In genomic region chr17:30238003-30238344, GRCh38 we compare ENCODE assay signal across 27 cellular contexts. TPM values are rescaled to one million over a fixed set of nuclear protein-coding genes. Genes with fewer than 3 reads are reported as not detected.
A peak's percentile ranks its signal among the peaks of the same experiment; 100 is the strongest.
DNase-seq lines count a peak whose midpoint lies in the region; ATAC-seq and TF ChIP-seq lines count a peak whose summit lies in the region.
"Had no signal": no experiment of that assay in that cellular context is flagged by ENCODE, and none has a peak within 500 bp of the region (broad histone marks: within the 10 kb centered on the region; RNA-seq: fewer than 3 reads in every experiment).

No MANE protein-coding gene starts in this region.

- WGBS in hepatocyte (ENCODE audit: low lambda C conversion rate, missing lambda C conversion rate): 38% methylated on average over 7 of the region's 7 CpGs
- 20 to 38% methylated on average over 4 to 7 of the region's 7 CpGs for WGBS in upper lobe of left lung, 2 donors

- no peak overlapping the region for H2AFZ ChIP-seq in hepatocyte

- intact Hi-C loops in activated CD4-positive, alpha-beta memory T cell treated with anti-CD3 and anti-CD28 coated beads for 36 hours (cut with micrococcal nuclease): loop anchor here (5.0 to 10.0 kb wide), 3 partner anchors 97 to 136 kb away; partner anchors contain the start of gene TMIGD1

- peak in 1 of 2 donors; percentile 11 for ATAC-seq in upper lobe of left lung (ENCODE audit: low FRiP score in 2 of 2)
- ATAC-seq: Panc1; stimulated activated memory B cell treated with anti-CD40 and anti-IgM and Interleukin-4, amounts not matched to agents 10 μg/mL and 1 μg/mL and 100 μg/mL, for 72 hours had no signal

- TF ChIP-seq EP300 in upper lobe of left lung (IDR thresholded peaks at IDR 0.05): no peak

- no peaks in the 10 kb centered on the region for H3K9me2 ChIP-seq in hepatocyte (replicated peaks; ENCODE audit: insufficient read depth)

- no peak for TF ChIP-seq CTCF in hepatocyte (IDR thresholded peaks at IDR 0.05; ENCODE audit: poor library complexity)
- no peak for TF ChIP-seq CTCF in nephron (IDR thresholded peaks at IDR 0.05; ENCODE audit: unreplicated experiment in 3 of 3)
- no peak for TF ChIP-seq CTCF in upper lobe of left lung (IDR thresholded peaks at IDR 0.05)

- no peaks in the 10 kb centered on the region for H3K79me2 ChIP-seq in hepatocyte

- H3K27me3 Mint-ChIP-seq in nephron (ENCODE audit: low read depth): peaks cover 79% of the 10 kb centered on the region
- H3K27me3 Mint-ChIP-seq in activated CD4-positive, alpha-beta memory T cell treated with anti-CD3 and anti-CD28 coated beads for 36 hours: peaks cover 50% of the 10 kb centered on the region

- TF ChIP-seq POLR2A in upper lobe of left lung (IDR thresholded peaks at IDR 0.05): no peak

- H3K27ac ChIP-seq in hepatocyte (no peak overlapping the region), upper lobe of left lung (peak overlapping the region; percentile 70 to 89 (median 74))
- H3K27ac ChIP-seq: 22Rv1, dorsolateral prefrontal cortex, left ventricle myocardium inferior, vagina, VCaP had no signal

- no peak overlapping the region for H3K4me3 ChIP-seq in hepatocyte
- peak overlapping the region in 3 of 4 donors; percentile 55 to 66 (median 56) for H3K4me3 ChIP-seq in upper lobe of left lung
- H3K4me3 ChIP-seq: left ventricle myocardium inferior, vagina had no signal

- CTCF ChIA-PET in activated CD4-positive, alpha-beta memory T cell treated with anti-CD3 and anti-CD28 coated beads for 36 hours (lab: Charles Lee): interaction anchor here (3.6 kb wide), 3 partner anchors 98 to 133 kb away, joined by 17 to 20 read pairs (median 20); no protein-coding TSS in a partner anchor

- H3K4me1 ChIP-seq in hepatocyte (ENCODE audit: insufficient read depth) (peaks cover 7% of the 10 kb centered on the region), upper lobe of left lung (peaks cover 33 to 50% (median 35%) of the 10 kb centered on the region in 4 donors)

- peak; percentile 47 for DNase-seq in NCI-H146 (lab: John Stamatoyannopoulos, UW)
- no peak for DNase-seq in NCI-H146 treated with DMSO at 0.1 percent for 48 hours (lab: John Stamatoyannopoulos, UW; ENCODE audit: unreplicated experiment)
- no peak for DNase-seq in hepatocyte (ENCODE audit: low spot score)
- peak in 1 of 2 donors; percentile 16 for DNase-seq in upper lobe of left lung
- DNase-seq in activated CD4-positive, alpha-beta memory T cell treated with anti-CD3 and anti-CD28 coated beads for 36 hours: no peak
- DNase-seq in OCI-M2 (lab: John Stamatoyannopoulos, UW; ENCODE audit: unreplicated experiment): no peak
- no peak for DNase-seq in DMS79 treated with DMSO at 0.1 percent for 48 hours (lab: John Stamatoyannopoulos, UW)
- DNase-seq: activated CD4-positive, alpha-beta T cell treated with anti-CD3 and anti-CD28 coated beads, Interleukin-2, amount 10 ng/mL, durations not matched to agents 7 days and 5 days; activated naive CD4-positive, alpha-beta T cell; activated T-cell treated with anti-CD3 and anti-CD28 coated beads, Interleukin-2, amount 50 U/mL, for 48 hours; DMS 273 treated with DMSO at 0.1 percent for 48 hours; dorsolateral prefrontal cortex; left ventricle myocardium inferior; naive B cell; NCI-H1092 treated with DMSO at 0.1 percent for 48 hours; NCI-H2029; SHP77; stimulated activated CD4-positive, alpha-beta T cell treated with anti-CD3 and anti-CD28 coated beads, Interleukin-4, amount 100 ng/mL, for 4 hours; T-helper 9 cell had no signal

- H3K4me1 Mint-ChIP-seq in nephron: peaks cover 21% of the 10 kb centered on the region
- H3K4me1 Mint-ChIP-seq in activated CD4-positive, alpha-beta memory T cell treated with anti-CD3 and anti-CD28 coated beads for 36 hours (ENCODE audit: low read depth): peaks cover 16% of the 10 kb centered on the region

- H3K4me3 Mint-ChIP-seq in nephron: peak overlapping the region; percentile 45 to 72 (median 65)
- no peak overlapping the region for H3K4me3 Mint-ChIP-seq in activated CD4-positive, alpha-beta memory T cell treated with anti-CD3 and anti-CD28 coated beads for 36 hours
- H3K4me3 Mint-ChIP-seq: activated CD4-positive, alpha-beta T cell treated with anti-CD3 and anti-CD28 coated beads, Interleukin-2, amount 10 ng/mL, durations not matched to agents 7 days and 5 days; mesothelial cell of epicardium; stimulated activated memory B cell treated with anti-CD40 and anti-IgM and Interleukin-4, amounts not matched to agents 10 μg/mL and 1 μg/mL and 100 μg/mL, for 72 hours had no signal

- H3K9me3 ChIP-seq in hepatocyte (ENCODE audit: low read depth) (no peaks in the 10 kb centered on the region), upper lobe of left lung (no peaks in the 10 kb centered on the region)
- H3K9me3 ChIP-seq: left ventricle myocardium inferior, vagina had no signal

- no peaks in the 10 kb centered on the region for H3K36me3 Mint-ChIP-seq in nephron (ENCODE audit: low read depth)
- no peaks in the 10 kb centered on the region for H3K36me3 Mint-ChIP-seq in activated CD4-positive, alpha-beta memory T cell treated with anti-CD3 and anti-CD28 coated beads for 36 hours
- H3K36me3 Mint-ChIP-seq: IgD-negative memory B cell; mesothelial cell of epicardium; naive B cell; stimulated activated memory B cell treated with anti-CD40 and anti-IgM and Interleukin-4, amounts not matched to agents 10 μg/mL and 1 μg/mL and 100 μg/mL, for 72 hours had no signal

- H3K27me3 ChIP-seq in hepatocyte (peaks cover 56% of the 10 kb centered on the region), upper lobe of left lung (peaks cover 0 to 23% (median 13%) of the 10 kb centered on the region in 4 donors)
- H3K27me3 ChIP-seq: vagina had no signal

- no peaks in the 10 kb centered on the region for H3K9me3 Mint-ChIP-seq in nephron
- H3K9me3 Mint-ChIP-seq in activated CD4-positive, alpha-beta memory T cell treated with anti-CD3 and anti-CD28 coated beads for 36 hours: no peaks in the 10 kb centered on the region
- H3K9me3 Mint-ChIP-seq: activated CD4-positive, alpha-beta T cell treated with anti-CD3 and anti-CD28 coated beads, Interleukin-2, amount 10 ng/mL, durations not matched to agents 7 days and 5 days; stimulated activated memory B cell treated with anti-CD40 and anti-IgM and Interleukin-4, amounts not matched to agents 10 μg/mL and 1 μg/mL and 100 μg/mL, for 72 hours had no signal

- H3K4me2 ChIP-seq in hepatocyte: peak overlapping the region; percentile 57

- no peak overlapping the region for H3K27ac Mint-ChIP-seq in nephron
- H3K27ac Mint-ChIP-seq in activated CD4-positive, alpha-beta memory T cell treated with anti-CD3 and anti-CD28 coated beads for 36 hours: no peak overlapping the region
- H3K27ac Mint-ChIP-seq: activated CD4-positive, alpha-beta T cell treated with anti-CD3 and anti-CD28 coated beads, Interleukin-2, amount 10 ng/mL, durations not matched to agents 7 days and 5 days; mesothelial cell of epicardium; stimulated activated memory B cell treated with anti-CD40 and anti-IgM and Interleukin-4, amounts not matched to agents 10 μg/mL and 1 μg/mL and 100 μg/mL, for 72 hours had no signal

- no peaks in the 10 kb centered on the region for H4K20me1 ChIP-seq in hepatocyte (ENCODE audit: insufficient read depth, poor library complexity, severe bottlenecking)

- H3K36me3 ChIP-seq in hepatocyte (replicated peaks; ENCODE audit: insufficient read depth, low read depth) (no peaks in the 10 kb centered on the region), upper lobe of left lung (no peaks in the 10 kb centered on the region)
- H3K36me3 ChIP-seq: left ventricle myocardium inferior, vagina had no signal

- POLR2A ChIA-PET in activated CD4-positive, alpha-beta memory T cell treated with anti-CD3 and anti-CD28 coated beads for 36 hours (lab: Charles Lee): no interaction called here

RNA-seq across cellular contexts. Expression of gene SLC6A4, which starts 2.5 kb away (rescaled TPM):
- total RNA-seq in hepatocyte (2.0 and 3.8 TPM in 2 replicates), upper lobe of left lung (100 to 1,000 TPM in 2 of 6 donors, 10 to 100 TPM in 4; 14.7 to 289 (median 44.8) TPM)
- 2.6 and 6.0 TPM in 2 replicates for polyA plus RNA-seq in hepatocyte
- not detected for total RNA-seq in activated CD4-positive, alpha-beta memory T cell treated with anti-CD3 and anti-CD28 coated beads for 36 hours

RNA-seq across cellular contexts. Expression of gene BLMH, which starts 53.8 kb away (rescaled TPM):
- total RNA-seq in hepatocyte: 28.2 and 29.0 TPM in 2 replicates
- 21.3 and 26.0 TPM in 2 replicates for polyA plus RNA-seq in hepatocyte
- total RNA-seq in upper lobe of left lung: 10 to 100 TPM; 16.4 to 33.6 (median 22.4) TPM
- total RNA-seq in activated CD4-positive, alpha-beta memory T cell treated with anti-CD3 and anti-CD28 coated beads for 36 hours: 10 to 100 TPM; 47.0 to 49.6 TPM
